ENCODE assay signal across 24 cellular contexts in the genomic region with DNA sequence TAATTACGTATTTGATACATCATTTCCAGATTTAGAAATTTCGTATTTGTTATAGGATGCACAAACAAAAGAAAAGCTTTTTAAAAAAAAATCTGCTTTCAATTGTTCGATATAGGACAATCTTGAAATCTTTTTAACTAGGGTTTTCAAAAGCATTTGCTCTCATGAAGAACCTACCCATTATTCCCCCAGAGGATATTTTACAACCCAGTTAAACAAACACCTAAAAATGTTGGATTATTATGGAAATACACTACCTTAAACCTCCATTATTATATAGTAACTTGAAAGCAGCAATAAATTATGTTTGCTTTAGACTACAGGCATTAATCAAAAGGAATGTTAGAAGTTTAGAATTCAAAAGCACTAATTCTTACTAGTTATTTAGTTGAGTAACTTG.
A peak's percentile ranks its signal among the peaks of the same experiment; 100 is the strongest.
DNase-seq lines count a peak whose midpoint lies in the region; TF ChIP-seq lines count a peak whose summit lies in the region.
"Had no signal": no experiment of that assay in that cellular context is flagged by ENCODE, and none has a peak within 500 bp of the region (broad histone marks: within the 10 kb centered on the region; RNA-seq: fewer than 3 reads in every experiment).

No MANE protein-coding gene starts in this region.

- peaks cover 57% of the 10 kb centered on the region for H3K36me3 Mint-ChIP-seq in nephron progenitor cell (ENCODE audit: low read depth)
- H3K36me3 Mint-ChIP-seq: CD14-positive monocyte; CD4-positive, CD25-positive, alpha-beta regulatory T cell; CD8-positive, alpha-beta memory T cell; CD8-positive, alpha-beta T cell had no signal

- TF ChIP-seq CTCF in nephron progenitor cell (IDR thresholded peaks at IDR 0.05), result no peak

- H3K4me3 Mint-ChIP-seq in nephron progenitor cell, result no peak overlapping the region
- H3K4me3 Mint-ChIP-seq: B cell; CD14-positive monocyte; CD4-positive, alpha-beta memory T cell; CD4-positive, alpha-beta T cell; CD4-positive, CD25-positive, alpha-beta regulatory T cell; CD8-positive, alpha-beta memory T cell; CD8-positive, alpha-beta T cell had no signal

- H3K4me1 Mint-ChIP-seq in nephron progenitor cell, result no peaks in the 10 kb centered on the region
- H3K4me1 Mint-ChIP-seq: B cell; CD14-positive monocyte; CD4-positive, alpha-beta memory T cell; CD4-positive, CD25-positive, alpha-beta regulatory T cell; CD8-positive, alpha-beta memory T cell had no signal

- H3K9me3 Mint-ChIP-seq in nephron progenitor cell, result no peaks in the 10 kb centered on the region
- H3K9me3 Mint-ChIP-seq: CD4-positive, alpha-beta memory T cell; CD4-positive, alpha-beta T cell; CD8-positive, alpha-beta memory T cell; CD8-positive, alpha-beta T cell had no signal

- H3K27ac Mint-ChIP-seq in nephron progenitor cell, result peak overlapping the region; percentile 72
- H3K27ac Mint-ChIP-seq: B cell; CD14-positive monocyte; CD4-positive, alpha-beta memory T cell; CD4-positive, alpha-beta T cell; CD4-positive, CD25-positive, alpha-beta regulatory T cell; CD8-positive, alpha-beta memory T cell; CD8-positive, alpha-beta T cell had no signal

- no peak for DNase-seq in nephron progenitor cell
- DNase-seq in NCI-H446 treated with DMSO at 0.1 percent for 48 hours (lab: John Stamatoyannopoulos, UW), result no peak
- DNase-seq: 8988T; ACHN; AML-193; BE2C; C1 segment of cervical spinal cord; Caco-2; Calu3; CD4-positive, alpha-beta memory T cell; CD4-positive, alpha-beta T cell; CD4-positive, CD25-positive, alpha-beta regulatory T cell; CD8-positive, alpha-beta memory T cell; CD8-positive, alpha-beta T cell; COR-L47; DMS 273 treated with DMSO at 0.1 percent for 48 hours; DMS153; DMS53; DMS79; DMS79 treated with DMSO at 0.1 percent for 48 hours; DND-41; EL had no signal

- H3K27me3 Mint-ChIP-seq in nephron progenitor cell (ENCODE audit: low read depth, poor library complexity), result no peaks in the 10 kb centered on the region
- H3K27me3 Mint-ChIP-seq: CD4-positive, alpha-beta memory T cell; CD4-positive, alpha-beta T cell; CD8-positive, alpha-beta memory T cell had no signal
